Comparison of ENCODE assay signal across 16 cellular contexts in genomic region chr5:56496581-56497063, GRCh38.
DNase-seq lines count a peak whose midpoint lies in the region; ATAC-seq and TF ChIP-seq lines count a peak whose summit lies in the region.
"Had no signal": no experiment of that assay in that cellular context is flagged by ENCODE, and none has a peak within 500 bp of the region (broad histone marks: within the 10 kb centered on the region; RNA-seq: fewer than 3 reads in every experiment).

No MANE protein-coding gene starts in this region.

- peak; percentile 21 to 60 (median 38) for DNase-seq in NCI-H1417 (lab: John Stamatoyannopoulos, UW)
- DNase-seq in NCI-H1417 treated with DMSO at 0.1 percent for 48 hours (lab: John Stamatoyannopoulos, UW): no peak
- peak; percentile 97 for DNase-seq in NCI-H748 treated with DMSO at 0.1 percent for 48 hours (lab: John Stamatoyannopoulos, UW)
- DNase-seq in WTC11 (ENCODE audit: low spot score): no peak
- DNase-seq in pons (ENCODE audit: low spot score): peak; percentile 34
- no peak for DNase-seq in AML-193 (lab: John Stamatoyannopoulos, UW)
- no peak for DNase-seq in NCI-H2227 treated with DMSO at 0.1 percent for 48 hours (lab: John Stamatoyannopoulos, UW)
- DNase-seq: activated CD4-positive, alpha-beta T cell treated with anti-CD3 and anti-CD28 coated beads for 4 hours; activated naive CD8-positive, alpha-beta T cell treated with anti-CD3 and anti-CD28 coated beads for 36 hours; effector CD8-positive, alpha-beta T cell; left colon; NCI-H2171; PC-9; stimulated activated CD4-positive, alpha-beta T cell treated with anti-CD3 and anti-CD28 coated beads, Interleukin-12 subunit alpha, Interleukin-12 subunit beta, amount 100 ng/mL, for 4 hours had no signal

- peaks cover 24% of the 10 kb centered on the region for H3K4me1 Mint-ChIP-seq in WTC11

- H3K36me3 Mint-ChIP-seq in WTC11: no peaks in the 10 kb centered on the region
- H3K36me3 Mint-ChIP-seq: activated naive CD8-positive, alpha-beta T cell treated with anti-CD3 and anti-CD28 coated beads for 36 hours had no signal

- 0 out of 2 replicates have a peak, but pooled peaks cover 4% of the 10 kb centered on the region for H3K9me3 Mint-ChIP-seq in WTC11
- H3K9me3 Mint-ChIP-seq: activated naive CD8-positive, alpha-beta T cell treated with anti-CD3 and anti-CD28 coated beads for 36 hours had no signal

- CTCF ChIA-PET in WTC11 (lab: Charles Lee): no interaction called here

- TF ChIP-seq CTCF in WTC11 (IDR thresholded peaks at IDR 0.05): no peak

- POLR2A ChIA-PET in WTC11 (lab: Charles Lee): no interaction called here

- H3K4me3 Mint-ChIP-seq in WTC11: no peak overlapping the region
- H3K4me3 Mint-ChIP-seq: activated naive CD8-positive, alpha-beta T cell treated with anti-CD3 and anti-CD28 coated beads for 36 hours had no signal

- 0 out of 2 replicates have a peak, but pooled peaks cover under 1% of the 10 kb centered on the region for H3K27me3 Mint-ChIP-seq in WTC11 (ENCODE audit: low read depth)
- H3K27me3 Mint-ChIP-seq: activated naive CD8-positive, alpha-beta T cell treated with anti-CD3 and anti-CD28 coated beads for 36 hours had no signal

- H3K27ac Mint-ChIP-seq in WTC11: no peak overlapping the region
- H3K27ac Mint-ChIP-seq: activated naive CD8-positive, alpha-beta T cell treated with anti-CD3 and anti-CD28 coated beads for 36 hours; progenitor cell of endocrine pancreas had no signal

- ATAC-seq in WTC11 (no peak), GM18520 (IDR thresholded peaks at IDR 0.05; ENCODE audit: unreplicated experiment) (no peak)
- ATAC-seq: left colon had no signal

TF ChIP-seq in WTC11, 78 proteins besides CTCF, POLR2A, EP300 and RAD21:
- TF ChIP-seq RORB (CRISPR knock-in tag; IDR thresholded peaks at IDR 0.05) (peak; percentile 47; the same call in 1 of the 2 replicates), STAT6 (CRISPR knock-in tag; conservative IDR thresholded peaks at IDR 0.05; ENCODE audit: low read depth) (no peak)

Comparison
In these comparisons a context has a peak if more than half of its experiments do, and no peak if none do; other contexts are left out.
1. DNase-seq: peak in NCI-H1417 (3 of 3), NCI-H748 treated with DMSO at 0.1 percent for 48 hours (single experiment) and pons (single experiment); none in NCI-H1417 treated with DMSO at 0.1 percent for 48 hours (single experiment), WTC11 (single experiment), AML-193 (0 of 2) and NCI-H2227 treated with DMSO at 0.1 percent for 48 hours (single experiment).